Comparison of ENCODE assay signal across 8 cellular contexts in the genomic region with DNA sequence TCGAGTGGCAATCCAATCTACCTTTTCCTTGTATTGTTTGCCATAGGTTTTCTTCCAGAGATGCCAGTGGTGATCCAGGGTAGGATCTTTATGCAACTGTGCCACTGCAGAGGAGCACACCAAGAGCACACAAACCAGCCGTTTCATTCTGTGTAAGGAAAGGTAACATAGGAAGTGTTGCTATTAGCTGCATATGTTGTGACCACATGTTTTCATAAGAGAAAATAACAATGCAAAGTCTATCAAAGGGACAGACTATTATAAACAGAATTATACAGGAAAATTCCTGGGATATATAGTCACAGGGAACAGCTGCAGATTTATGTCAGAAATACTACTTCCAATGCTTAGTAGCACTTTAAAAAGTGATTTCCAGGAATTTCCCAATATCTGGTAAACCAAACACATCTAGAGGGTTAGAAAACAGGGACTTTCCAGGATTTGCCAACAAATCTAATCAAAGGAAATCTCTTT. TPM values are rescaled to one million over a fixed set of nuclear protein-coding genes. Genes with fewer than 3 reads are reported as not detected.
DNase-seq lines count a peak whose midpoint lies in the region; ATAC-seq, FAIRE-seq and TF ChIP-seq lines count a peak whose summit lies in the region.

No MANE protein-coding gene starts in this region.

- no peak overlapping the region; the same call in 1 of the 2 replicates for H2AFZ ChIP-seq in GM12878 (ENCODE audit: control insufficient read depth, low read depth, low read length)

- no peak overlapping the region for H3K27ac Mint-ChIP-seq in endodermal cell

- H3K4me1 Mint-ChIP-seq in endodermal cell: peaks cover 2% of the 10 kb centered on the region

- SMC1A ChIA-PET in GM12878 (lab: Charles Lee; ENCODE audit: uncharacterized antibody, unreplicated experiment): interaction anchor here (0.8 to 2.1 kb wide), 12 partner anchors 12 to 204 kb away, joined by 3 to 9 read pairs (median 4); a partner anchor contains a TSS

- RAD21 ChIA-PET in GM12878 (lab: Charles Lee; ENCODE audit: unreplicated experiment): interaction anchor here (0.6 to 3.3 kb wide), 11 partner anchors 23 to 201 kb away, joined by 3 to 21 read pairs (median 4); a partner anchor contains a TSS

- no peak for TF ChIP-seq EP300 in GM12878 (IDR thresholded peaks at IDR 0.05; ENCODE audit: borderline replicate concordance in 1 of 2, control insufficient read depth in 1 of 2, low read depth in 2 of 2, low read length in 2 of 2)

- no peaks in the 10 kb centered on the region; the same call in 1 of the 2 replicates for H4K20me1 ChIP-seq in GM12878 (ENCODE audit: control insufficient read depth, insufficient read depth)

- peaks cover 9% of the 10 kb centered on the region for H3K9me3 Mint-ChIP-seq in endodermal cell

- DNase-seq in AML-193 (lab: John Stamatoyannopoulos, UW): peak; percentile 14 to 15
- DNase-seq in GM12878 (ENCODE audit: low read depth, low spot score): no peak
- no peak for DNase-seq in MG63
- no peak for DNase-seq in endodermal cell

- TF ChIP-seq CTCF in GM12878 (IDR thresholded peaks at IDR 0.05 in 2 of 3, conservative IDR thresholded peaks at IDR 0.05 in 1 of 3; ENCODE audit: control insufficient read depth in 2 of 3, extremely low read depth in 1 of 3, insufficient read depth in 1 of 3, low read depth in 3 of 3, low read length in 3 of 3) (no peak), endodermal cell (conservative IDR thresholded peaks at IDR 0.05) (no peak)

- BruUV-seq in GM12878 (replicated peaks; lab: Mats Ljungman, UMichigan): no TSS peak

- ATAC-seq in HG03159 (IDR thresholded peaks at IDR 0.05; ENCODE audit: unreplicated experiment): peak; percentile 41
- ATAC-seq in GM12878: peak; percentile 77
- no peak for ATAC-seq in GM18861 (IDR thresholded peaks at IDR 0.05; ENCODE audit: unreplicated experiment)
- no peak for ATAC-seq in GM21447 (IDR thresholded peaks at IDR 0.05; ENCODE audit: unreplicated experiment)

- intact Hi-C loops in GM12878 (cut with micrococcal nuclease; ENCODE audit: unreplicated experiment): loop anchor here (2.0 to 10.0 kb wide), 6 partner anchors 48 to 210 kb away; a partner anchor contains a TSS

- H3K9ac ChIP-seq in GM12878 (ENCODE audit: control insufficient read depth, insufficient read depth, low read length) (peak overlapping the region; percentile 83), mucosa of rectum (ENCODE audit: low read depth in 1 of 2, low read length in 2 of 2) (peak overlapping the region; percentile 70 to 94), endodermal cell (ENCODE audit: extremely low read depth, low read length, poor library complexity, severe bottlenecking) (no peak overlapping the region)

- CTCF ChIA-PET in GM12878 (lab: Yijun Ruan, JAX): interaction anchor here (0.8 to 2.9 kb wide), 8 partner anchors 44 to 204 kb away, joined by 3 to 13 read pairs (median 4); a partner anchor contains a TSS

- H3K4me3 ChIP-seq in GM12878 (peak overlapping the region; percentile 77), mucosa of rectum (ENCODE audit: low read length in 2 of 2) (peak overlapping the region; percentile 69 to 91), MG63 (no peak overlapping the region), endodermal cell (ENCODE audit: low read length) (no peak overlapping the region)

- POLR2A ChIA-PET in GM12878 (lab: Charles Lee): interaction anchor here (0.5 to 1.7 kb wide), 6 partner anchors 57 to 444 kb away, joined by 3 to 6 read pairs (median 4); a partner anchor contains a TSS

- peak; percentile 31 for FAIRE-seq in GM12878 (lab: Jason Lieb, UNC)

- peaks cover 0 to 6% of the 10 kb centered on the region in 2 experiments; a peak in 2 of 4 replicates for H3K36me3 ChIP-seq in GM12878 (ENCODE audit: control insufficient read depth in 2 of 2, insufficient read depth in 2 of 2, low read length in 1 of 2)
- H3K36me3 ChIP-seq in mucosa of rectum (ENCODE audit: control insufficient read depth in 2 of 2, insufficient read depth in 2 of 2, low read length in 2 of 2): peaks cover 0 to 1% of the 10 kb centered on the region in 2 donors
- H3K36me3 ChIP-seq in MG63: no peaks in the 10 kb centered on the region
- no peaks in the 10 kb centered on the region for H3K36me3 ChIP-seq in endodermal cell (ENCODE audit: control insufficient read depth, insufficient read depth, low read length)

- H3K9me3 ChIP-seq in GM12878 (replicated peaks; ENCODE audit: control insufficient read depth, insufficient read depth, low read length) (peaks cover 5% of the 10 kb centered on the region; the same call in 2 of the 3 replicates), mucosa of rectum (ENCODE audit: control insufficient read depth in 2 of 2, low read length in 2 of 2) (no peaks in the 10 kb centered on the region), MG63 (no peaks in the 10 kb centered on the region), endodermal cell (ENCODE audit: control insufficient read depth, low read length) (peaks cover 12% of the 10 kb centered on the region)

- TF ChIP-seq RAD21 in GM12878 (IDR thresholded peaks at IDR 0.05; ENCODE audit: insufficient read depth, low read depth, low read length): no peak

- no peak for TF ChIP-seq POLR2A in GM12878 (IDR thresholded peaks at IDR 0.05; ENCODE audit: low read depth, low read length)

- H3K27me3 ChIP-seq in GM12878 (replicated peaks in 1 of 2; ENCODE audit: control insufficient read depth in 2 of 2, insufficient read depth in 2 of 2, low read length in 1 of 2) (no peaks in the 10 kb centered on the region), mucosa of rectum (ENCODE audit: control insufficient read depth in 2 of 2, insufficient read depth in 2 of 2, low read length in 2 of 2) (no peaks in the 10 kb centered on the region), MG63 (no peaks in the 10 kb centered on the region), endodermal cell (ENCODE audit: control insufficient read depth, insufficient read depth, low read length, poor library complexity, severe bottlenecking) (no peaks in the 10 kb centered on the region)

- in situ Hi-C loops in GM12878 (cut with MboI): no loop called here

- H3K79me2 ChIP-seq in GM12878 (ENCODE audit: control insufficient read depth, insufficient read depth, low read length): peaks cover 43% of the 10 kb centered on the region

- 0% methylated on average over 2 of the region's 2 CpGs for WGBS in GM12878 (ENCODE audit: insufficient coverage, insufficient replicate concordance, low lambda C conversion rate, missing lambda C conversion rate)
- WGBS in endodermal cell (ENCODE audit: insufficient coverage in 1 of 2, insufficient read length in 1 of 2), 2 experiments: 89 to 100% methylated on average over 2 of the region's 2 CpGs

- H3K4me1 ChIP-seq in GM12878 (ENCODE audit: control insufficient read depth, insufficient read depth, low read length): peaks cover 9% of the 10 kb centered on the region
- peaks cover 10 to 17% of the 10 kb centered on the region in 2 donors for H3K4me1 ChIP-seq in mucosa of rectum (ENCODE audit: control insufficient read depth in 2 of 2, insufficient read depth in 2 of 2, low read length in 2 of 2)
- H3K4me1 ChIP-seq in endodermal cell (ENCODE audit: control insufficient read depth, insufficient read depth, low read length): no peaks in the 10 kb centered on the region

- no peaks in the 10 kb centered on the region for H3K27me3 Mint-ChIP-seq in endodermal cell (ENCODE audit: insufficient read depth)

- H3K36me3 Mint-ChIP-seq in endodermal cell (ENCODE audit: low read depth): peaks cover 3% of the 10 kb centered on the region

- no peak overlapping the region for H3K4me3 Mint-ChIP-seq in endodermal cell

- H3K27ac ChIP-seq in GM12878 (ENCODE audit: control insufficient read depth, insufficient read depth): peak overlapping the region; percentile 96
- H3K27ac ChIP-seq in mucosa of rectum (ENCODE audit: low read depth in 2 of 2, low read length in 2 of 2): peak overlapping the region; percentile 79 to 94
- no peak overlapping the region for H3K27ac ChIP-seq in endodermal cell (ENCODE audit: low read depth, low read length)

- peak overlapping the region; percentile 66 for H3K4me2 ChIP-seq in GM12878 (ENCODE audit: control insufficient read depth, insufficient read depth)

RNA-seq across cellular contexts. Expression of a gene that starts 0.9 kb away (rescaled TPM):
- 122 and 124 TPM in 2 replicates for total RNA-seq in GM12878 (2013; cell fraction: nucleolus; rRNA removed)
- total RNA-seq in GM12878 (2014; rRNA removed): 32.8 and 52.8 TPM in 2 replicates
- 75.1 and 75.2 TPM in 2 replicates for total RNA-seq in GM12878 (2014; rRNA removed; fragmentation: Illumina TruSeq; extraction: Trizol)
- 49.9 and 50.3 TPM in 2 replicates for total RNA-seq in GM12878 (2021)
- polyA plus RNA-seq in GM12878 (2011; ENCODE audit: low read depth): 51.8 TPM
- polyA plus RNA-seq in GM12878 (2011; rRNA removed): 174 and 224 TPM in 2 replicates
- 87.0 TPM in 2 replicates for polyA plus RNA-seq in GM12878 (2011; cell fraction: cytosol; rRNA removed)
- polyA plus RNA-seq in GM12878 (2011; cell fraction: nucleus; rRNA removed): 20.9 and 23.9 TPM in 2 replicates
- 75.8 and 109 TPM in 2 replicates for polyA plus RNA-seq in GM12878 (2012)
- 57.7 and 77.7 TPM in 2 replicates for polyA plus RNA-seq in GM12878 (2014; fragmentation: Illumina TruSeq; extraction: Trizol)
- 10 to 100 TPM; 68.6 to 84.8 TPM for polyA plus RNA-seq in GM12878 (2014; fragmentation: Nextera tagmentation; extraction: Ambion mirVana)
- 52.6 and 64.0 TPM in 2 replicates for polyA plus RNA-seq in GM12878 (2014; rRNA removed)
- polyA plus RNA-seq in GM12878 (2016; fragmentation: Nextera tagmentation; extraction: Ambion mirVana): 10 to 100 TPM; 49.4 to 52.4 TPM
- 102 and 156 TPM in 2 replicates for polyA minus RNA-seq in GM12878 (2011; rRNA and poly(A)+ RNA removed)
- 37.6 and 40.0 TPM in 2 replicates for polyA minus RNA-seq in GM12878 (2011; cell fraction: cytosol; rRNA and poly(A)+ RNA removed)
- polyA minus RNA-seq in GM12878 (2011; cell fraction: nucleus; rRNA and poly(A)+ RNA removed): 10.3 and 13.8 TPM in 2 replicates
- 0.49 TPM in 1 of 2 replicates, not detected in the other for total RNA-seq in MG63 (2014; rRNA removed; shearing (Covaris generic); ENCODE audit: low replicate concordance)
- not detected for total RNA-seq in endodermal cell
- not detected for polyA plus RNA-seq in endodermal cell (2013, experiment 1 of 2)
- not detected for polyA plus RNA-seq in endodermal cell (2013, experiment 2 of 2)

RNA-seq across cellular contexts. Expression of a gene that starts 43.4 kb away (rescaled TPM):
- total RNA-seq in GM12878 (2013; cell fraction: nucleolus; rRNA removed): 1.6 and 2.9 TPM in 2 replicates
- total RNA-seq in GM12878 (2014; rRNA removed) (0.40 and 0.87 TPM in 2 replicates), GM12878 (2014; rRNA removed; fragmentation: Illumina TruSeq; extraction: Trizol) (0.76 and 0.88 TPM in 2 replicates), GM12878 (2021) (0.77 and 0.90 TPM in 2 replicates), endodermal cell (1 to 10 TPM; 6.1 to 8.4 TPM)
- polyA plus RNA-seq in GM12878 (2011; ENCODE audit: low read depth): 3.2 TPM
- polyA plus RNA-seq in GM12878 (2011; rRNA removed) (1.8 and 2.2 TPM in 2 replicates), GM12878 (2014; fragmentation: Illumina TruSeq; extraction: Trizol) (1.1 TPM in 2 replicates), GM12878 (2014; fragmentation: Nextera tagmentation; extraction: Ambion mirVana) (under 1 TPM; 0.42 to 0.44 TPM), GM12878 (2014; rRNA removed) (1.9 and 3.1 TPM in 2 replicates), GM12878 (2016; fragmentation: Nextera tagmentation; extraction: Ambion mirVana) (1 to 10 TPM in 1 of 2 experiments, under 1 TPM in 1; 0.54 to 1.1 TPM)
- polyA plus RNA-seq in GM12878 (2011; cell fraction: cytosol; rRNA removed): 1.0 and 1.4 TPM in 2 replicates
- 6.0 TPM in 2 replicates for polyA plus RNA-seq in GM12878 (2011; cell fraction: nucleus; rRNA removed)
- 1.4 and 2.7 TPM in 2 replicates for polyA plus RNA-seq in GM12878 (2012)
- polyA minus RNA-seq in GM12878 (2011; rRNA and poly(A)+ RNA removed): 0.66 and 1.6 TPM in 2 replicates
- not detected in 2 replicates for polyA minus RNA-seq in GM12878 (2011; cell fraction: cytosol; rRNA and poly(A)+ RNA removed)
- polyA minus RNA-seq in GM12878 (2011; cell fraction: nucleus; rRNA and poly(A)+ RNA removed): 0.60 and 1.5 TPM in 2 replicates
- 0.92 and 2.3 TPM in 2 replicates for total RNA-seq in MG63 (2014; rRNA removed; shearing (Covaris generic); ENCODE audit: low replicate concordance)
- 6.0 TPM for polyA plus RNA-seq in endodermal cell (2013, experiment 1 of 2)
- 6.6 TPM for polyA plus RNA-seq in endodermal cell (2013, experiment 2 of 2)

RNA-seq across cellular contexts. Expression of a gene that starts 44.0 kb away (rescaled TPM):
- total RNA-seq in GM12878 (2013; cell fraction: nucleolus; rRNA removed): 0.81 TPM in 1 of 2 replicates, not detected in the other
- total RNA-seq in GM12878 (2014; rRNA removed) (0.22 TPM in 1 of 2 replicates, not detected in the other), GM12878 (2014; rRNA removed; fragmentation: Illumina TruSeq; extraction: Trizol) (0.22 and 0.28 TPM in 2 replicates), GM12878 (2021) (not detected in 2 replicates), endodermal cell (not detected)
- not detected for polyA plus RNA-seq in GM12878 (2011; ENCODE audit: low read depth)
- polyA plus RNA-seq in GM12878 (2011; rRNA removed) (0.08 and 0.27 TPM in 2 replicates), GM12878 (2014; fragmentation: Illumina TruSeq; extraction: Trizol) (0.78 TPM in 1 of 2 replicates, not detected in the other), GM12878 (2014; fragmentation: Nextera tagmentation; extraction: Ambion mirVana) (not detected), GM12878 (2014; rRNA removed) (0.22 TPM in 1 of 2 replicates, not detected in the other), GM12878 (2016; fragmentation: Nextera tagmentation; extraction: Ambion mirVana) (under 1 TPM in 1 of 2 experiments, not detected in 1; 0.18 TPM)
- not detected in 2 replicates for polyA plus RNA-seq in GM12878 (2011; cell fraction: cytosol; rRNA removed)
- polyA plus RNA-seq in GM12878 (2011; cell fraction: nucleus; rRNA removed): 0.27 and 0.32 TPM in 2 replicates
- 0.15 TPM in 1 of 2 replicates, not detected in the other for polyA plus RNA-seq in GM12878 (2012)
- not detected in 2 replicates for polyA minus RNA-seq in GM12878 (2011; rRNA and poly(A)+ RNA removed)
- not detected in 2 replicates for polyA minus RNA-seq in GM12878 (2011; cell fraction: cytosol; rRNA and poly(A)+ RNA removed)
- polyA minus RNA-seq in GM12878 (2011; cell fraction: nucleus; rRNA and poly(A)+ RNA removed): not detected in 2 replicates
- total RNA-seq in MG63 (2014; rRNA removed; shearing (Covaris generic); ENCODE audit: low replicate concordance): 0.95 TPM in 1 of 2 replicates, not detected in the other
- polyA plus RNA-seq in endodermal cell (2013, experiment 1 of 2): not detected
- not detected for polyA plus RNA-seq in endodermal cell (2013, experiment 2 of 2)

Comparison
In these comparisons a context has a peak if more than half of its experiments do, and no peak if none do; other contexts are left out.
1. DNase-seq: peak in AML-193 (2 of 2); none in GM12878 (single experiment), MG63 (single experiment) and endodermal cell (single experiment).
2. ATAC-seq: peak in HG03159 (single experiment) and GM12878 (single experiment); none in GM18861 (single experiment) and GM21447 (single experiment).
3. H3K4me3 ChIP-seq: peak in GM12878 (single experiment) and mucosa of rectum (2 of 2); none in MG63 (single experiment) and endodermal cell (single experiment).
4. RNA of a gene that starts 0.9 kb away (total RNA-seq): 32.8 to 124 TPM in GM12878; not detected in endodermal cell and 0.49 TPM in MG63; every median in the first group is over 10 times any median in the second.